18 cellular contexts compared by ENCODE assay signal in the genomic region with DNA sequence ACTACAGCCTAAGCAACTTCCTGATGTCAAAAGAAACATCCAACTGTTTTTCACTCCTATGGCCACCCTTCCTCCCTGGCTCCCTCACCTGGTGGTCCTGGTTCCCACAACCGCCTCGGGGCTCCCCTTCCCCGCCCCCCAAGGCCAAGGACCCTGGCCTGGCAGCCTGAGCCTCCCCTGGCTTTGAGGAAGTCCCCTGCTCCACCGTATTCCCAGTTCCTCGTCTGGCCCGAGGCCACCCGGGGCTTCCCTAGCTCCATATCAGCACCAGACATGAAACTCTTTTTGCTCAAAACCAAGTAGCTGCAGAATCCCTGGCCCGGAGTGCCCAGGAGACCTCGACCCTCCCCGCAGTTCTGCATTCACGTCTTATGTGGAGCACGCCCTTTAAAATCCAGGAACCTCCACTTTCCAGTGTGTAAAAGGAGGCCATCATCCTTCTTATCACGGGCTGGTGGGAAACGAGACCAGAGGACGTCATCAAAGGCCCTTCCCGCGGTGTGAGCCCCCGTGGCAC.
DNase-seq lines count a peak whose midpoint lies in the region; ATAC-seq, FAIRE-seq and TF ChIP-seq lines count a peak whose summit lies in the region.
"Had no signal": no experiment of that assay in that cellular context is flagged by ENCODE, and none has a peak within 500 bp of the region (broad histone marks: within the 10 kb centered on the region; RNA-seq: fewer than 3 reads in every experiment).

No MANE protein-coding gene starts in this region.

- H3K9ac ChIP-seq in kidney (ENCODE audit: low read length in 2 of 2), result no peak overlapping the region

- peaks cover 0 to 12% of the 10 kb centered on the region in 2 donors for H3K4me1 ChIP-seq in kidney (ENCODE audit: control insufficient read depth in 1 of 2, insufficient read depth in 1 of 2, low read depth in 1 of 2, low read length in 2 of 2)

- peaks cover 33% of the 10 kb centered on the region for H3K4me1 Mint-ChIP-seq in stimulated activated naive CD8-positive, alpha-beta T cell treated with anti-CD3 and anti-CD28 coated beads, Interleukin-15, amount 100 ng/mL, for 72 hours
- H3K4me1 Mint-ChIP-seq in HFFc6 (ENCODE audit: low read depth), result peaks cover 12% of the 10 kb centered on the region
- H3K4me1 Mint-ChIP-seq: activated naive CD4-positive, alpha-beta T cell treated with anti-CD3 and anti-CD28 coated beads, Interleukin-2, amount 10 ng/mL, durations not matched to agents 7 days and 5 days had no signal

- no peak for DNase-seq in stimulated activated naive CD8-positive, alpha-beta T cell treated with anti-CD3 and anti-CD28 coated beads, Interleukin-15, amount 100 ng/mL, for 72 hours
- DNase-seq in stimulated activated naive CD8-positive, alpha-beta T cell treated with anti-CD3 and anti-CD28 coated beads, Interleukin-15, Interleukin-2, amounts not matched to agents 100 U/mL and 50 U/mL, for 24 hours, result no peak
- DNase-seq in kidney (peak; percentile 66), posterior vena cava (ENCODE audit: low spot score) (peak; percentile 82), WERI-Rb-1 (no peak), iPS-NIHi7 (ENCODE audit: extremely low spot score) (no peak), HFFc6 (no peak), NCI-H526 (lab: John Stamatoyannopoulos, UW) (no peak)
- DNase-seq: activated B cell treated with CpG ODN at 0.5 μM for 24 hours; activated naive CD4-positive, alpha-beta T cell treated with anti-CD3 and anti-CD28 coated beads, Interleukin-2, amount 10 ng/mL, durations not matched to agents 7 days and 5 days; COR-L47; NCI-H1092 treated with DMSO at 0.1 percent for 48 hours; NCI-H2107; NCI-H774; stimulated activated CD4-positive, alpha-beta T cell treated with anti-CD3 and anti-CD28 coated beads, Interleukin-12 subunit alpha, Interleukin-12 subunit beta, amount 100 ng/mL, for 4 hours had no signal

- H3K36me3 ChIP-seq in kidney (ENCODE audit: control insufficient read depth in 1 of 2, insufficient read depth in 2 of 2, low read length in 2 of 2) (no peaks in the 10 kb centered on the region), WERI-Rb-1 (no peaks in the 10 kb centered on the region)
- H3K36me3 ChIP-seq: heart left ventricle had no signal

- peak overlapping the region; percentile 63 to 86 for H3K27ac Mint-ChIP-seq in stimulated activated naive CD8-positive, alpha-beta T cell treated with anti-CD3 and anti-CD28 coated beads, Interleukin-15, amount 100 ng/mL, for 72 hours
- H3K27ac Mint-ChIP-seq in HFFc6, result no peak overlapping the region
- H3K27ac Mint-ChIP-seq: activated B cell treated with CpG ODN at 0.5 μM for 24 hours; activated naive CD4-positive, alpha-beta T cell treated with anti-CD3 and anti-CD28 coated beads, Interleukin-2, amount 10 ng/mL, durations not matched to agents 7 days and 5 days had no signal

- peak overlapping the region; percentile 34 to 51 for H3K27ac ChIP-seq in kidney (ENCODE audit: low read depth in 2 of 2, low read length in 2 of 2)
- no peak overlapping the region for H3K27ac ChIP-seq in WERI-Rb-1
- H3K27ac ChIP-seq: HL-60 had no signal

- H3K9me3 ChIP-seq in kidney (ENCODE audit: control insufficient read depth in 1 of 2, low read length in 2 of 2), result no peaks in the 10 kb centered on the region
- no peaks in the 10 kb centered on the region for H3K9me3 ChIP-seq in WERI-Rb-1 (ENCODE audit: severe bottlenecking)
- H3K9me3 ChIP-seq: heart left ventricle had no signal

- no peak for ATAC-seq in stimulated activated naive CD8-positive, alpha-beta T cell treated with anti-CD3 and anti-CD28 coated beads, Interleukin-15, amount 100 ng/mL, for 72 hours
- no peak for ATAC-seq in stimulated activated naive CD8-positive, alpha-beta T cell treated with anti-CD3 and anti-CD28 coated beads, Interleukin-15, Interleukin-2, amounts not matched to agents 100 U/mL and 50 U/mL, for 24 hours

- no peak for FAIRE-seq in kidney (lab: Jason Lieb, UNC)

- no peaks in the 10 kb centered on the region for H3K27me3 Mint-ChIP-seq in stimulated activated naive CD8-positive, alpha-beta T cell treated with anti-CD3 and anti-CD28 coated beads, Interleukin-15, amount 100 ng/mL, for 72 hours
- H3K27me3 Mint-ChIP-seq in HFFc6 (ENCODE audit: insufficient read depth), result peaks cover 33% of the 10 kb centered on the region
- H3K27me3 Mint-ChIP-seq: activated B cell treated with CpG ODN at 0.5 μM for 24 hours; activated naive CD4-positive, alpha-beta T cell treated with anti-CD3 and anti-CD28 coated beads, Interleukin-2, amount 10 ng/mL, durations not matched to agents 7 days and 5 days; stimulated activated naive CD8-positive, alpha-beta T cell treated with anti-CD3 and anti-CD28 coated beads, Interleukin-15, Interleukin-2, amounts not matched to agents 100 ng/mL and 50 ng/mL, for 24 hours had no signal

- TF ChIP-seq CTCF in kidney (IDR thresholded peaks at IDR 0.05; ENCODE audit: borderline replicate concordance, extremely low read depth, insufficient read depth), result no peak
- no peak for TF ChIP-seq CTCF in WERI-Rb-1 (IDR thresholded peaks at IDR 0.05; ENCODE audit: low read depth, low read length)
- TF ChIP-seq CTCF in HFFc6 (IDR thresholded peaks at IDR 0.05), result no peak

- H3K27me3 ChIP-seq in WERI-Rb-1 (ENCODE audit: insufficient read depth, low read depth, severe bottlenecking), result no peaks in the 10 kb centered on the region
- H3K27me3 ChIP-seq: heart left ventricle had no signal

- H3K9me3 Mint-ChIP-seq in stimulated activated naive CD8-positive, alpha-beta T cell treated with anti-CD3 and anti-CD28 coated beads, Interleukin-15, amount 100 ng/mL, for 72 hours, result no peaks in the 10 kb centered on the region
- no peaks in the 10 kb centered on the region for H3K9me3 Mint-ChIP-seq in HFFc6
- H3K9me3 Mint-ChIP-seq: activated B cell treated with CpG ODN at 0.5 μM for 24 hours; activated naive CD4-positive, alpha-beta T cell treated with anti-CD3 and anti-CD28 coated beads, Interleukin-2, amount 10 ng/mL, durations not matched to agents 7 days and 5 days; stimulated activated naive CD8-positive, alpha-beta T cell treated with anti-CD3 and anti-CD28 coated beads, Interleukin-15, Interleukin-2, amounts not matched to agents 100 ng/mL and 50 ng/mL, for 24 hours had no signal

- H3K36me3 Mint-ChIP-seq in HFFc6 (ENCODE audit: low read depth), result no peaks in the 10 kb centered on the region
- H3K36me3 Mint-ChIP-seq: activated naive CD4-positive, alpha-beta T cell treated with anti-CD3 and anti-CD28 coated beads, Interleukin-2, amount 10 ng/mL, durations not matched to agents 7 days and 5 days had no signal

- intact Hi-C loops in kidney (cut with DNase I), result no loop called here
- intact Hi-C loops in posterior vena cava (cut with DNase I), result no loop called here

- H3K4me3 ChIP-seq in kidney (ENCODE audit: low read length in 2 of 2) (no peak overlapping the region), WERI-Rb-1 (ENCODE audit: low read depth, low read length) (no peak overlapping the region)
- H3K4me3 ChIP-seq: heart left ventricle had no signal

- no peak overlapping the region for H3K4me3 Mint-ChIP-seq in stimulated activated naive CD8-positive, alpha-beta T cell treated with anti-CD3 and anti-CD28 coated beads, Interleukin-15, amount 100 ng/mL, for 72 hours
- H3K4me3 Mint-ChIP-seq in HFFc6, result no peak overlapping the region
- H3K4me3 Mint-ChIP-seq: activated B cell treated with CpG ODN at 0.5 μM for 24 hours; activated naive CD4-positive, alpha-beta T cell treated with anti-CD3 and anti-CD28 coated beads, Interleukin-2, amount 10 ng/mL, durations not matched to agents 7 days and 5 days; stimulated activated naive CD8-positive, alpha-beta T cell treated with anti-CD3 and anti-CD28 coated beads, Interleukin-15, Interleukin-2, amounts not matched to agents 100 ng/mL and 50 ng/mL, for 24 hours had no signal

Comparison
In these comparisons a context has a peak if more than half of its experiments do, and no peak if none do; other contexts are left out.
1. DNase-seq: peak in kidney (single experiment) and posterior vena cava (single experiment); none in stimulated activated naive CD8-positive, alpha-beta T cell treated with anti-CD3 and anti-CD28 coated beads, Interleukin-15, amount 100 ng/mL, for 72 hours (0 of 2), stimulated activated naive CD8-positive, alpha-beta T cell treated with anti-CD3 and anti-CD28 coated beads, Interleukin-15, Interleukin-2, amounts not matched to agents 100 U/mL and 50 U/mL, for 24 hours (single experiment), WERI-Rb-1 (single experiment), iPS-NIHi7 (single experiment), HFFc6 (single experiment) and NCI-H526 (0 of 2).